28 cellular contexts compared by ENCODE assay signal in genomic region chr22:49582671-49583070, GRCh38.
"Had no signal": no experiment of that assay in that cellular context is flagged by ENCODE, and none has a peak within 500 bp of the region (broad histone marks: within the 10 kb centered on the region; RNA-seq: fewer than 3 reads in every experiment).

No MANE protein-coding gene starts in this region.

- H3K27ac ChIP-seq: brain microvascular endothelial cell, coronary artery, gastrocnemius medialis, parathyroid adenoma, psoas muscle, SK-N-MC, testis, uterus had no signal

- H3K27me3 Mint-ChIP-seq: activated CD8-positive, alpha-beta memory T cell treated with anti-CD3 and anti-CD28 coated beads, Interleukin-2, amount 10 ng/mL, durations not matched to agents 7 days and 5 days; activated naive CD8-positive, alpha-beta T cell treated with anti-CD3 and anti-CD28 coated beads, Interleukin-2, amount 10 ng/mL, durations not matched to agents 7 days and 5 days; natural killer cell treated with Interleukin-12 subunit alpha and Interleukin-12 subunit beta and Interleukin-15 and Interleukin-18, amount 100 ng/mL, for 72 hours had no signal

- H3K4me3 ChIP-seq: coronary artery, gastrocnemius medialis, mucosa of descending colon, psoas muscle, SK-N-MC, smooth muscle cell, testis, uterus had no signal

- H3K27me3 ChIP-seq: brain microvascular endothelial cell, dorsolateral prefrontal cortex, gastrocnemius medialis, testis, uterus had no signal

- H3K9me3 ChIP-seq: gastrocnemius medialis, psoas muscle, testis, uterus had no signal

- H3K36me3 ChIP-seq: brain microvascular endothelial cell, gastrocnemius medialis, uterus had no signal

- ATAC-seq: activated CD8-positive, alpha-beta memory T cell treated with anti-CD3 and anti-CD28 coated beads, Interleukin-2, amount 10 ng/mL, durations not matched to agents 7 days and 5 days; activated CD8-positive, alpha-beta T cell treated with anti-CD3 and anti-CD28 coated beads, Interleukin-2, amount 10 ng/mL, durations not matched to agents 7 days and 5 days; gastrocnemius medialis; left cardiac atrium; mucosa of descending colon; natural killer cell treated with Interleukin-12 subunit alpha and Interleukin-12 subunit beta and Interleukin-15 and Interleukin-18, amount 100 ng/mL, for 72 hours; psoas muscle; WTC11 had no signal

- H3K36me3 Mint-ChIP-seq: activated naive CD8-positive, alpha-beta T cell treated with anti-CD3 and anti-CD28 coated beads, Interleukin-2, amount 10 ng/mL, durations not matched to agents 7 days and 5 days; natural killer cell treated with Interleukin-12 subunit alpha and Interleukin-12 subunit beta and Interleukin-15 and Interleukin-18, amount 100 ng/mL, for 72 hours; WTC11 had no signal

- H3K4me3 Mint-ChIP-seq: activated CD8-positive, alpha-beta memory T cell treated with anti-CD3 and anti-CD28 coated beads, Interleukin-2, amount 10 ng/mL, durations not matched to agents 7 days and 5 days; activated CD8-positive, alpha-beta T cell treated with anti-CD3 and anti-CD28 coated beads, Interleukin-2, amount 10 ng/mL, durations not matched to agents 7 days and 5 days; activated naive CD4-positive, alpha-beta T cell treated with anti-CD3 and anti-CD28 coated beads for 36 hours; activated naive CD8-positive, alpha-beta T cell treated with anti-CD3 and anti-CD28 coated beads, Interleukin-2, amount 10 ng/mL, durations not matched to agents 7 days and 5 days; natural killer cell treated with Interleukin-12 subunit alpha and Interleukin-12 subunit beta and Interleukin-15 and Interleukin-18, amount 100 ng/mL, for 72 hours; WTC11 had no signal

- H3K27ac Mint-ChIP-seq: activated CD8-positive, alpha-beta memory T cell treated with anti-CD3 and anti-CD28 coated beads, Interleukin-2, amount 10 ng/mL, durations not matched to agents 7 days and 5 days; activated CD8-positive, alpha-beta T cell treated with anti-CD3 and anti-CD28 coated beads, Interleukin-2, amount 10 ng/mL, durations not matched to agents 7 days and 5 days; activated naive CD4-positive, alpha-beta T cell treated with anti-CD3 and anti-CD28 coated beads for 36 hours; activated naive CD8-positive, alpha-beta T cell treated with anti-CD3 and anti-CD28 coated beads, Interleukin-2, amount 10 ng/mL, durations not matched to agents 7 days and 5 days; natural killer cell treated with Interleukin-12 subunit alpha and Interleukin-12 subunit beta and Interleukin-15 and Interleukin-18, amount 100 ng/mL, for 72 hours; WTC11 had no signal

- H3K9me3 Mint-ChIP-seq: activated naive CD4-positive, alpha-beta T cell treated with anti-CD3 and anti-CD28 coated beads for 36 hours; natural killer cell treated with Interleukin-12 subunit alpha and Interleukin-12 subunit beta and Interleukin-15 and Interleukin-18, amount 100 ng/mL, for 72 hours; WTC11 had no signal

- DNase-seq: activated CD4-positive, alpha-beta T cell treated with anti-CD3 and anti-CD28 coated beads, Interleukin-2, amount 50 U/mL, for 1 hour; activated CD8-positive, alpha-beta T cell treated with anti-CD3 and anti-CD28 coated beads, Interleukin-2, amount 10 ng/mL, durations not matched to agents 7 days and 5 days; activated effector memory CD4-positive, alpha-beta T cell treated with Interleukin-2 at 50 U/mL for 16 hours; activated naive CD4-positive, alpha-beta T cell treated with anti-CD3 and anti-CD28 coated beads for 36 hours; activated naive CD8-positive, alpha-beta T cell treated with anti-CD3 and anti-CD28 coated beads, Interleukin-2, amount 10 ng/mL, durations not matched to agents 7 days and 5 days; brain microvascular endothelial cell; effector memory CD4-positive, alpha-beta T cell; erythroblast; gastrocnemius medialis; glutamatergic neuron; left cardiac atrium; mucosa of descending colon; psoas muscle; stimulated activated CD4-positive, alpha-beta T cell treated with anti-CD3 and anti-CD28 coated beads, Interleukin-1b, Interleukin-23, amount 100 ng/mL, for 48 hours; stimulated activated CD4-positive, alpha-beta T cell treated with anti-CD3 and anti-CD28 coated beads, Interleukin-4, amount 100 ng/mL, for 4 hours; stimulated activated naive CD4-positive, alpha-beta T cell; T-helper 2 cell; testis; trophoblast cell; uterus had no signal

- H3K4me1 ChIP-seq: gastrocnemius medialis, parathyroid adenoma, psoas muscle, testis, uterus had no signal

- H3K4me1 Mint-ChIP-seq: activated CD8-positive, alpha-beta memory T cell treated with anti-CD3 and anti-CD28 coated beads, Interleukin-2, amount 10 ng/mL, durations not matched to agents 7 days and 5 days; activated naive CD8-positive, alpha-beta T cell treated with anti-CD3 and anti-CD28 coated beads, Interleukin-2, amount 10 ng/mL, durations not matched to agents 7 days and 5 days had no signal
